In genomic region chr6:116556814-116557403, GRCh38 we compare ENCODE assay signal across 1 cellular context.
TF ChIP-seq lines count a peak whose summit lies in the region.

No MANE protein-coding gene starts in this region.

TF ChIP-seq in IMR-90, 13 proteins besides CTCF, POLR2A, EP300 and RAD21:
- TF ChIP-seq ELK1 (IDR thresholded peaks at IDR 0.05; ENCODE audit: borderline replicate concordance, low read depth, low read length) (no peak), SMC3 (IDR thresholded peaks at IDR 0.05; ENCODE audit: low read depth, low read length) (no peak), MXI1 (IDR thresholded peaks at IDR 0.05; ENCODE audit: borderline replicate concordance, low read depth, low read length) (no peak), CHD1 (IDR thresholded peaks at IDR 0.05; ENCODE audit: low read depth, low read length) (no peak), MAFK (IDR thresholded peaks at IDR 0.05; ENCODE audit: low read depth, low read length) (no peak), FOS (IDR thresholded peaks at IDR 0.05; ENCODE audit: low read depth, low read length) (no peak), USF2 (IDR thresholded peaks at IDR 0.05; ENCODE audit: low read depth, low read length) (no peak)
TF ChIP-seq in IMR-90: peak in this region for 0.
